7 cellular contexts compared by ENCODE assay signal in the genomic region with DNA sequence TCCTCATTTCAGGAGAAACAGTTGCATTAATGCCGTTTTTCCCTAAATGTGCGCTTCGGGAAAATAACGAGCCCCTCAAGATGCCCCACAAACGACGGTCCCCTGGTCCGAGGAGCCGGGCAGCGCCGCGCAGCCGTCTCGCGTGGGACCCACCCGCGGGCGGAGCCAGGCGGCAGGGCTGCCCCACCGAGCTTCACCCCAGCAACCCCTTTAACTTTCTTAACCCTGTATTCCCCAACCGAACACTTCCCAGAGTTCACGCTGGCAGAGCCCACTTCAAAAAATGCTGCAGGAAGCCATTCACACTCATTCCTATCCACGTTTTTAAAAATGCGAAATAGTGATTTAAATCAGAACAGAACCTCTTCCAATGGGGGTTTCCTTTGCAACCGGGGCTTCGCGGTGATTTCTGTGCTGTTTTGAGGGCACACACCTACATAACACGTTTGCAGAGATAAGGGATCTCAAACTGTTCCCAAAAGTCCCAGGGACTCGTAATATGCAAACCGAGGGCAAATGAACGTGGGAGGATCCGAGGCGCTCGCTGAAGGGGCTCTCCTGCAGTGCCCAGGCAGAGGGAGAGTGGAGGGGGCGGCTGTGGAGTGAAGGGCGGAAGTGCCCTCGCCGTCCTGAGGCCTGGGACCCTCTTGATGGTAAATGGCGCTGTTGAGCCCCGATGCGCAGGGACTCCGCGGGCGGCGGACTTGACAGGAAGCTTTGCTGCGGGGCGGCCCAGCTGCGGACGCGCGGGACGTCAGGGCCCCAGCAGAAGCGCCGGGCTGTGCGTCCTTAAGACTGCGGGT.
DNase-seq lines count a peak whose midpoint lies in the region; ATAC-seq and TF ChIP-seq lines count a peak whose summit lies in the region.

No MANE protein-coding gene starts in this region.

- WGBS in H9 (ENCODE audit: extremely low coverage, insufficient read length, low lambda C conversion rate): no CpG with 5 or more reads among the region's 55 CpGs

- H3K27ac ChIP-seq in H9 (ENCODE audit: insufficient read length, low read depth, low read length): no peak overlapping the region

- H3K27me3 ChIP-seq in H9 (ENCODE audit: insufficient read depth, low read length) (no peaks in the 10 kb centered on the region), MG63 (no peaks in the 10 kb centered on the region), endocrine pancreas (ENCODE audit: control insufficient read depth, insufficient read depth, low read length) (no peaks in the 10 kb centered on the region)

- H3K9ac ChIP-seq in H9 (ENCODE audit: extremely low read depth, insufficient read length, low read length) (peak overlapping the region; percentile 4), endocrine pancreas (ENCODE audit: control insufficient read depth, insufficient read depth, low read length) (peak overlapping the region; percentile 65)

- no peak overlapping the region for H2AK5ac ChIP-seq in H9 (ENCODE audit: insufficient read length, low read length)

- no peak overlapping the region for H2BK120ac ChIP-seq in H9 (ENCODE audit: low read depth, low read length, poor library complexity, severe bottlenecking)

- H3K4me2 ChIP-seq in H9 (ENCODE audit: insufficient read depth, insufficient read length, low read length): peak overlapping the region; percentile 68

- peak overlapping the region in 2 of 3 experiments; percentile 27 to 79; a peak in 3 of 7 replicates for H3K27ac Mint-ChIP-seq in H9
- peak overlapping the region; percentile 37 for H3K27ac Mint-ChIP-seq in activated CD4-positive, alpha-beta T cell treated with anti-CD3 and anti-CD28 coated beads for 36 hours

- H3T11ph ChIP-seq in H9 (ENCODE audit: low read length): no peak overlapping the region

- peak overlapping the region; percentile 53 for H2AFZ ChIP-seq in H9 (ENCODE audit: low read length)

- peaks cover 3 to 4% of the 10 kb centered on the region in 2 experiments for H3K4me1 Mint-ChIP-seq in H9
- peaks cover 7% of the 10 kb centered on the region for H3K4me1 Mint-ChIP-seq in activated CD4-positive, alpha-beta T cell treated with anti-CD3 and anti-CD28 coated beads for 36 hours

- H3K79me1 ChIP-seq in H9 (ENCODE audit: insufficient read depth, low read depth, low read length, poor library complexity, severe bottlenecking): no peaks in the 10 kb centered on the region

- H4K20me1 ChIP-seq in H9 (ENCODE audit: control insufficient read depth, insufficient read depth, insufficient read length): no peaks in the 10 kb centered on the region

- peaks cover 5% of the 10 kb centered on the region for H3K27me3 Mint-ChIP-seq in H9 (ENCODE audit: low read depth)
- H3K27me3 Mint-ChIP-seq in activated CD4-positive, alpha-beta T cell treated with anti-CD3 and anti-CD28 coated beads for 36 hours: peaks cover 28% of the 10 kb centered on the region

- no peak overlapping the region for H3K56ac ChIP-seq in H9 (ENCODE audit: insufficient read length, low read depth, low read length)

- H3K23ac ChIP-seq in H9 (ENCODE audit: insufficient read length, low read depth, low read length): no peak overlapping the region

- CTCF ChIA-PET in activated CD4-positive, alpha-beta T cell treated with anti-CD3 and anti-CD28 coated beads for 36 hours (lab: Charles Lee): interaction anchor here (0.7 to 1.0 kb wide), 3 partner anchors 12 to 160 kb away, joined by 3 to 4 read pairs (median 3); no protein-coding TSS in a partner anchor

- H2BK12ac ChIP-seq in H9 (ENCODE audit: insufficient read length, low read depth, low read length): no peak overlapping the region

- no peak overlapping the region for H4K8ac ChIP-seq in H9 (replicated peaks; ENCODE audit: insufficient read length, low read depth, low read length)

- no peaks in the 10 kb centered on the region for H3K79me2 ChIP-seq in H9 (ENCODE audit: insufficient read depth, low read length)

- H3K4me1 ChIP-seq in H9 (ENCODE audit: insufficient read depth, low read length) (no peaks in the 10 kb centered on the region), endocrine pancreas (ENCODE audit: control insufficient read depth, insufficient read depth, low read length) (no peaks in the 10 kb centered on the region)

- POLR2A ChIA-PET in activated CD4-positive, alpha-beta T cell treated with anti-CD3 and anti-CD28 coated beads for 36 hours (lab: Charles Lee): no interaction called here

- H4K5ac ChIP-seq in H9 (ENCODE audit: insufficient read length, low read depth, low read length): no peak overlapping the region

- peak overlapping the region; percentile 87 to 92 for H3K4me3 Mint-ChIP-seq in H9
- H3K4me3 Mint-ChIP-seq in activated CD4-positive, alpha-beta T cell treated with anti-CD3 and anti-CD28 coated beads for 36 hours: peak overlapping the region; percentile 72

- peaks cover 7% of the 10 kb centered on the region for H3K23me2 ChIP-seq in H9 (ENCODE audit: insufficient read length, low read depth, low read length, poor library complexity, severe bottlenecking)

- H2BK5ac ChIP-seq in H9 (ENCODE audit: insufficient read length, low read length): no peak overlapping the region

- H2BK20ac ChIP-seq in H9 (ENCODE audit: low read depth, low read length, poor library complexity, severe bottlenecking): no peak overlapping the region

- ATAC-seq in activated CD4-positive, alpha-beta T cell treated with anti-CD3 and anti-CD28 coated beads for 36 hours: peak; percentile 97
- peak; percentile 92 for ATAC-seq in stimulated activated naive CD8-positive, alpha-beta T cell treated with anti-CD3 and anti-CD28 coated beads, Interleukin-15, Interleukin-2, amounts not matched to agents 100 U/mL and 50 U/mL, for 24 hours

- intact Hi-C loops in activated CD4-positive, alpha-beta T cell treated with anti-CD3 and anti-CD28 coated beads for 36 hours (cut with DNase I, micrococcal nuclease): no loop called here

- no peak overlapping the region for H3K18ac ChIP-seq in H9 (ENCODE audit: insufficient read length, low read depth, low read length)

- no peaks in the 10 kb centered on the region for H3K36me3 ChIP-seq in MG63
- no peaks in the 10 kb centered on the region for H3K36me3 ChIP-seq in endocrine pancreas (ENCODE audit: control insufficient read depth, insufficient read depth, low read length)

- H3K36me3 Mint-ChIP-seq in H9 (ENCODE audit: insufficient read depth in 1 of 3, low read depth in 3 of 3): no peaks in the 10 kb centered on the region
- H3K36me3 Mint-ChIP-seq in activated CD4-positive, alpha-beta T cell treated with anti-CD3 and anti-CD28 coated beads for 36 hours (ENCODE audit: low read depth): no peaks in the 10 kb centered on the region

- in situ Hi-C loops in GM13977 (cut with MboI; ENCODE audit: low pct_unique_long_range_greater_than_20kb, low sequenced_read_pairs, unreplicated experiment): no loop called here

- no peak overlapping the region for H4K91ac ChIP-seq in H9 (ENCODE audit: insufficient read length, low read depth, low read length)

- peak; percentile 63 for DNase-seq in GM13977 (ENCODE audit: low spot score)
- DNase-seq in H9: peak; percentile 86
- DNase-seq in MG63: peak; percentile 75
- peak; percentile 78 for DNase-seq in activated CD4-positive, alpha-beta T cell treated with anti-CD3 and anti-CD28 coated beads for 36 hours
- DNase-seq in midbrain (lab: John Stamatoyannopoulos, UW): peak; percentile 7
- peak; percentile 62 for DNase-seq in stimulated activated naive CD8-positive, alpha-beta T cell treated with anti-CD3 and anti-CD28 coated beads, Interleukin-15, Interleukin-2, amounts not matched to agents 100 U/mL and 50 U/mL, for 24 hours

- H2BK15ac ChIP-seq in H9 (ENCODE audit: low read depth, low read length): no peak overlapping the region

- no peaks in the 10 kb centered on the region for H3K9me3 Mint-ChIP-seq in H9
- no peaks in the 10 kb centered on the region for H3K9me3 Mint-ChIP-seq in activated CD4-positive, alpha-beta T cell treated with anti-CD3 and anti-CD28 coated beads for 36 hours (ENCODE audit: low read depth)

- H3K9me3 ChIP-seq in H9 (ENCODE audit: control insufficient read depth, low read depth, low read length) (no peaks in the 10 kb centered on the region), MG63 (no peaks in the 10 kb centered on the region), endocrine pancreas (ENCODE audit: control insufficient read depth, low read length) (no peaks in the 10 kb centered on the region)

- H3K14ac ChIP-seq in H9 (ENCODE audit: insufficient read depth, low read length): no peak overlapping the region; the same call in 1 of the 2 replicates

- TF ChIP-seq CTCF in GM13977 (IDR thresholded peaks at IDR 0.05; ENCODE audit: extremely low read depth, insufficient read depth, missing control alignments): peak; percentile 11
- TF ChIP-seq CTCF in H9 (conservative IDR thresholded peaks at IDR 0.05): peak; percentile 52; the same call in 2 of the 3 replicates

- H3K4me3 ChIP-seq in MG63 (peak overlapping the region; percentile 58), endocrine pancreas (ENCODE audit: control insufficient read depth, insufficient read depth, low read length) (peak overlapping the region; percentile 79)

- H3K4ac ChIP-seq in H9 (ENCODE audit: low read depth, low read length): no peak overlapping the region

Comparison
In these comparisons a context has a peak if more than half of its experiments do, and no peak if none do; other contexts are left out.
1. DNase-seq: peak in every context shown above with its lines; median percentile 86 in H9; 78 in activated CD4-positive, alpha-beta T cell treated with anti-CD3 and anti-CD28 coated beads for 36 hours; 75 in MG63; 63 in GM13977; 62 in stimulated activated naive CD8-positive, alpha-beta T cell treated with anti-CD3 and anti-CD28 coated beads, Interleukin-15, Interleukin-2, amounts not matched to agents 100 U/mL and 50 U/mL, for 24 hours; 7 in midbrain.